Comparison of ENCODE assay signal across 8 cellular contexts in genomic region chr9:893843-894420, GRCh38. TPM values are rescaled to one million over a fixed set of nuclear protein-coding genes. Genes with fewer than 3 reads are reported as not detected.
DNase-seq lines count a peak whose midpoint lies in the region; ATAC-seq and TF ChIP-seq lines count a peak whose summit lies in the region.

No MANE protein-coding gene starts in this region.

- no peaks in the 10 kb centered on the region for H3K9me3 Mint-ChIP-seq in immature natural killer cell

- intact Hi-C loops in Right ventricle myocardium inferior (cut with DNase I) (loop anchor here (1.0 kb wide), 1 partner anchor 115 kb away; no protein-coding TSS in a partner anchor), cardiac septum (cut with DNase I) (loop anchor here (5.0 kb wide), 1 partner anchor 113 kb away; no protein-coding TSS in a partner anchor)

- DNase-seq in Right ventricle myocardium inferior (ENCODE audit: missing footprints) (no peak), cardiac septum (ENCODE audit: low spot score) (no peak), NCI-H1092 treated with DMSO at 0.1 percent for 48 hours (lab: John Stamatoyannopoulos, UW) (peak; percentile 67), T-helper 17 cell (peak in 2 of 3 donors; percentile 17 to 27), astrocyte of the cerebellum (ENCODE audit: low read depth) (peak; percentile 12), immature natural killer cell (peak; percentile 43 to 57 (median 49))
- peak; percentile 2 to 9 for DNase-seq in stimulated activated CD4-positive, alpha-beta T cell treated with anti-CD3 and anti-CD28 coated beads, Interleukin-1b, Interleukin-23, amount 100 ng/mL, for 4 hours (ENCODE audit: low read depth in 2 of 2)

- H3K4me3 Mint-ChIP-seq in T-helper 17 cell (no peak overlapping the region), immature natural killer cell (peak overlapping the region in 3 of 5 donors; percentile 31 to 53 (median 46))

- H3K36me3 Mint-ChIP-seq in T-helper 17 cell (ENCODE audit: low read depth) = no peaks in the 10 kb centered on the region
- no peaks in the 10 kb centered on the region for H3K36me3 Mint-ChIP-seq in immature natural killer cell

- H3K27ac Mint-ChIP-seq in T-helper 17 cell = peak overlapping the region; percentile 57
- peak overlapping the region in 3 of 6 donors; percentile 41 to 83 (median 45) for H3K27ac Mint-ChIP-seq in immature natural killer cell

- H3K27me3 Mint-ChIP-seq in T-helper 17 cell (peaks cover 25% of the 10 kb centered on the region), immature natural killer cell (ENCODE audit: low read depth in 3 of 3) (peaks cover 7 to 8% (median 7%) of the 10 kb centered on the region in 3 donors)

- peaks cover 11% of the 10 kb centered on the region for H3K4me1 Mint-ChIP-seq in T-helper 17 cell
- H3K4me1 Mint-ChIP-seq in immature natural killer cell = peaks cover 9 to 10% of the 10 kb centered on the region in 2 donors

- no peak overlapping the region for H3K4me3 ChIP-seq in astrocyte of the cerebellum (ENCODE audit: low read depth, low read length)

- peak; percentile 72 for TF ChIP-seq CTCF in astrocyte of the cerebellum (IDR thresholded peaks at IDR 0.05; ENCODE audit: low read depth, low read length, missing control alignments)

- in situ Hi-C loops in astrocyte of the cerebellum (cut with HindIII; ENCODE audit: low sequenced_read_pairs) = no loop called here

- no peaks in the 10 kb centered on the region for H3K9me3 ChIP-seq in T-helper 17 cell (ENCODE audit: control insufficient read depth, low read length, poor library complexity, severe bottlenecking)

- peak; percentile 50 for ATAC-seq in Right ventricle myocardium inferior
- ATAC-seq in HG02759 (IDR thresholded peaks at IDR 0.05; ENCODE audit: unreplicated experiment) = peak; percentile 99
- peak; percentile 95 for ATAC-seq in T-helper 17 cell

RNA-seq across cellular contexts. Expression of gene DMRT1, which starts 52.4 kb away (rescaled TPM):
- total RNA-seq in Right ventricle myocardium inferior = not detected
- not detected for total RNA-seq in cardiac septum
- not detected for total RNA-seq in T-helper 17 cell
- polyA plus RNA-seq in immature natural killer cell = not detected

Comparison
In these comparisons a context has a peak if more than half of its experiments do, and no peak if none do; other contexts are left out.
1. DNase-seq: peak in NCI-H1092 treated with DMSO at 0.1 percent for 48 hours (single experiment), T-helper 17 cell (2 of 3), astrocyte of the cerebellum (single experiment), immature natural killer cell (3 of 3) and stimulated activated CD4-positive, alpha-beta T cell treated with anti-CD3 and anti-CD28 coated beads, Interleukin-1b, Interleukin-23, amount 100 ng/mL, for 4 hours (2 of 2); none in Right ventricle myocardium inferior (single experiment) and cardiac septum (single experiment).
2. Peak in every context shown above with its lines, with median percentiles within 50 percentile points of each other: ATAC-seq.